ENCODE assay signal across 14 cellular contexts in the genomic region with DNA sequence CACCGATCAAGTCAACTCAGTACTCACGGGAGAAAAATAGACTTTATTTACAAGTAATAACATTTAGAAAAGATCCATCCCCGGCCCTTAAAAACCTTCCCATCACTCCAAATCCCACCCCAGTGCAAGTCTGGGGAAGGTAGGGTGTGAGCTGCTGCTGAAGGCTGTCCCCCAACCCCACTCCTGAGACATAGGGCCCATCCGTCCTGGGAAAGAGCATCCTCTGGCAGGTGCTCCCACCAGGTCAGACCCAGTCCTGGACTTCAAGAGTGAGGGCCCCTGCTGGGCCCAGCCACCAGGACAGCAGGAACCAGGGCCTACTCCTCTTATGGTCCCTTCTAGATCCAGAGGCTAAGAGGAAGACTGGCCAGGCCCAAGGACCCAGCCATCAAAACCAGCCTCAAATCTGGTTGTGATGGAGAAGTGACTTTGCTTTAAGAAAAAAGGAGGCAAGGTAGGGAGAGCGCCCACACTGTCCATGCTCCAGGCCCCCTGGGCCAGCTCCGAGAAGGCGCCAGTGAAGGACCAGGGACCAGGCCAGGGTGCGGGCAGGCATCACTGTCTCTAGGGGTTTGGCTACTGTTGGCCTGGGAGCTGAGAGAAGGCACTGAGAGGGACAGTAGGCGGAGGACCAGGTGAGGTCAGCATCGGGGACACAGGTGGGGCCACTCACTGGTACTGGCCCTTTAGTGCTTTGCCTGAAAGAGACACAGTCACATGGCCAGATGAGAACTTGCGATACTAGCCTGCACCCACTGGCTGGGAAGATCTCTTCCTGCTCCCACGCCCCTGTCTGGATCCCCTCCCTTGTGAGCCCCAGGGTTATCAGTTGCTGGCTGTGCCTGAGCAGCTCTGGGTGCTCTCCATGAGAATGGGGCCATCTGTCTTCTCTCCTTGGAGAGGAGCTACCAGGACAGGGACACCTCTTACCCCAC. TPM values are rescaled to one million over a fixed set of nuclear protein-coding genes. Genes with fewer than 3 reads are reported as not detected.
DNase-seq lines count a peak whose midpoint lies in the region; ATAC-seq, FAIRE-seq and TF ChIP-seq lines count a peak whose summit lies in the region.
"Had no signal": no experiment of that assay in that cellular context is flagged by ENCODE, and none has a peak within 500 bp of the region (broad histone marks: within the 10 kb centered on the region; RNA-seq: fewer than 3 reads in every experiment).

No MANE protein-coding gene starts in this region.

- in situ Hi-C loops in K562 (cut with MboI): no loop called here

- BruUV-seq in K562 (replicated peaks; lab: Mats Ljungman, UMichigan): TSS peak; percentile 43

- no peak for TF ChIP-seq CTCF in CD14-positive monocyte (IDR thresholded peaks at IDR 0.05)
- no peak for TF ChIP-seq CTCF in HEK293 (tag by site-specific recombination; IDR thresholded peaks at IDR 0.05)
- TF ChIP-seq CTCF in K562 (IDR thresholded peaks at IDR 0.05 in 2 of 3, conservative IDR thresholded peaks at IDR 0.05 in 1 of 3; ENCODE audit: insufficient read depth in 2 of 3, low read depth in 1 of 3, low read length in 3 of 3): no peak
- no peak for TF ChIP-seq CTCF in natural killer cell (IDR thresholded peaks at IDR 0.05)
- TF ChIP-seq CTCF in thyroid gland (IDR thresholded peaks at IDR 0.05): no peak

- H3K4me1 Mint-ChIP-seq in CD14-positive monocyte: peaks cover 18% of the 10 kb centered on the region
- H3K4me1 Mint-ChIP-seq in natural killer cell: peaks cover 16 to 24% of the 10 kb centered on the region in 2 donors
- H3K4me1 Mint-ChIP-seq: GM23338 had no signal

- peak overlapping the region in 6 of 7 donors; percentile 15 to 73 (median 48) for H3K27ac Mint-ChIP-seq in CD14-positive monocyte
- H3K27ac Mint-ChIP-seq in natural killer cell: peak overlapping the region; percentile 43 to 46
- H3K27ac Mint-ChIP-seq: GM23338 had no signal

- H3K36me3 ChIP-seq in HEK293 (ENCODE audit: control insufficient read depth in 2 of 2, insufficient read depth in 1 of 2, low read length in 2 of 2): peaks cover 0 to 84% of the 10 kb centered on the region in 2 experiments; a peak in 1 of 3 replicates
- H3K36me3 ChIP-seq in K562 (ENCODE audit: control insufficient read depth, insufficient read depth, low read length): peaks cover 94% of the 10 kb centered on the region
- peaks cover 55 to 58% of the 10 kb centered on the region in 2 donors for H3K36me3 ChIP-seq in thyroid gland

- peaks cover 6% of the 10 kb centered on the region for H3K9me1 ChIP-seq in K562 (ENCODE audit: control insufficient read depth, insufficient read depth, low read length)

- no peaks in the 10 kb centered on the region for H3K4me1 ChIP-seq in HEK293 (ENCODE audit: control insufficient read depth, insufficient read depth, low read length)
- peaks cover 20 to 41% of the 10 kb centered on the region in 2 experiments; a peak in 4 of 5 replicates for H3K4me1 ChIP-seq in K562 (replicated peaks in 1 of 2; ENCODE audit: control insufficient read depth in 2 of 2, insufficient read depth in 2 of 2, low read length in 2 of 2)
- peaks cover 0 to 11% of the 10 kb centered on the region in 2 donors for H3K4me1 ChIP-seq in thyroid gland

- H2AFZ ChIP-seq in K562 (ENCODE audit: low read depth, low read length): no peak overlapping the region
- H2AFZ ChIP-seq: GM23338 had no signal

- H3K27me3 Mint-ChIP-seq in CD14-positive monocyte (ENCODE audit: low read depth in 3 of 3) (peaks cover 0 to 3% (median 2%) of the 10 kb centered on the region in 3 donors), natural killer cell (ENCODE audit: low read depth in 2 of 2) (no peaks in the 10 kb centered on the region)
- H3K27me3 Mint-ChIP-seq: activated naive CD4-positive, alpha-beta T cell treated with anti-CD3 and anti-CD28 coated beads, Interleukin-2, amount 50 U/mL, for 24 hours had no signal

- H3K9ac ChIP-seq in K562 (ENCODE audit: insufficient read depth in 1 of 2, low read depth in 2 of 2, low read length in 2 of 2): peak overlapping the region in 1 of 2 experiments; percentile 36; a peak in 1 of 4 replicates

- intact Hi-C loops in CD14-positive monocyte (cut with micrococcal nuclease) (no loop called here), K562 (cut with micrococcal nuclease) (no loop called here), natural killer cell (cut with micrococcal nuclease) (no loop called here), thyroid gland (cut with DNase I) (no loop called here)

- H3K4me3 ChIP-seq in HEK293 (ENCODE audit: low read depth, low read length): no peak overlapping the region
- H3K4me3 ChIP-seq in K562: no peak overlapping the region
- no peak overlapping the region for H3K4me3 ChIP-seq in thyroid gland (replicated peaks in 1 of 3)
- H3K4me3 ChIP-seq: GM23338, prostate gland had no signal

- WGBS in K562 (ENCODE audit: insufficient coverage, low coverage, missing lambda C conversion rate): 72% methylated on average over 12 of the region's 12 CpGs
- 89 to 92% methylated on average over 12 of the region's 12 CpGs for WGBS in thyroid gland, 2 donors

- H3K27ac ChIP-seq in HEK293 (ENCODE audit: extremely low read depth, low read depth, low read length) (no peak overlapping the region), K562 (ENCODE audit: extremely low read depth, low read depth, low read length) (no peak overlapping the region), thyroid gland (no peak overlapping the region)

- DNase-seq in CD14-positive monocyte (ENCODE audit: low spot score) (peak; percentile 36), K562 (ENCODE audit: extremely low read depth in 1 of 4, low spot score in 3 of 4) (peak; percentile 47 to 70 (median 50)), natural killer cell (no peak), NCI-H526 treated with DMSO at 0.1 percent for 48 hours (lab: John Stamatoyannopoulos, UW) (no peak), thyroid gland (no peak), GOT3 (lab: John Stamatoyannopoulos, UW) (no peak)
- DNase-seq in stimulated activated CD4-positive, alpha-beta T cell treated with anti-CD3 and anti-CD28 coated beads, Interleukin-4, amount 100 ng/mL, for 1 hour: no peak
- DNase-seq: activated CD4-positive, alpha-beta T cell treated with anti-CD3 and anti-CD28 coated beads for 4 hours; DND-41; stimulated activated CD4-positive, alpha-beta T cell treated with anti-CD3 and anti-CD28 coated beads, Interleukin-2, amount 100 ng/mL, for 24 hours had no signal

- no peak for FAIRE-seq in K562 (lab: Jason Lieb, UNC)

- H3K27me3 ChIP-seq in K562 (ENCODE audit: control insufficient read depth in 2 of 2, insufficient read depth in 2 of 2, low read length in 2 of 2) (no peaks in the 10 kb centered on the region), thyroid gland (no peaks in the 10 kb centered on the region)

- no peak overlapping the region for H3K4me2 ChIP-seq in K562 (ENCODE audit: insufficient read depth, low read length)
- H3K4me2 ChIP-seq: GM23338 had no signal

- peaks cover 83 to 88% of the 10 kb centered on the region in 2 donors for H3K36me3 Mint-ChIP-seq in CD14-positive monocyte
- H3K36me3 Mint-ChIP-seq in natural killer cell: peaks cover 1% of the 10 kb centered on the region

- no peaks in the 10 kb centered on the region for H4K20me1 ChIP-seq in K562 (replicated peaks; ENCODE audit: control insufficient read depth, insufficient read depth, low read length)

- H3K9me3 ChIP-seq in HEK293 (ENCODE audit: control insufficient read depth, insufficient read depth, low read depth, low read length) (no peaks in the 10 kb centered on the region), K562 (replicated peaks; ENCODE audit: control insufficient read depth, insufficient read depth, low read depth, low read length) (no peaks in the 10 kb centered on the region), thyroid gland (no peaks in the 10 kb centered on the region)
- H3K9me3 ChIP-seq: prostate gland had no signal

- H3K9me3 Mint-ChIP-seq in CD14-positive monocyte (peaks cover 0 to 4% (median 0%) of the 10 kb centered on the region in 7 donors), natural killer cell (no peaks in the 10 kb centered on the region)
- H3K9me3 Mint-ChIP-seq: activated naive CD4-positive, alpha-beta T cell treated with anti-CD3 and anti-CD28 coated beads, Interleukin-2, amount 50 U/mL, for 24 hours had no signal

- ATAC-seq in K562 (peak; percentile 46), natural killer cell (no peak)
- ATAC-seq: GM23338 had no signal

- TF ChIP-seq EP300 in K562 (IDR thresholded peaks at IDR 0.05; ENCODE audit: low read length): no peak

- TF ChIP-seq POLR2A in K562 (conservative IDR thresholded peaks at IDR 0.05) (peak; percentile 22; the same call in 1 of the 2 replicates), thyroid gland (IDR thresholded peaks at IDR 0.05) (no peak)

- no peaks in the 10 kb centered on the region for H3K79me2 ChIP-seq in K562 (ENCODE audit: control insufficient read depth, insufficient read depth, low read length)

- H3K4me3 Mint-ChIP-seq in CD14-positive monocyte: no peak overlapping the region
- no peak overlapping the region for H3K4me3 Mint-ChIP-seq in natural killer cell
- H3K4me3 Mint-ChIP-seq: activated naive CD4-positive, alpha-beta T cell treated with anti-CD3 and anti-CD28 coated beads, Interleukin-2, amount 50 U/mL, for 24 hours; GM23338 had no signal

- POLR2A ChIA-PET in HEK293 (lab: Yijun Ruan, JAX): no interaction called here
- POLR2A ChIA-PET in K562 (lab: Yijun Ruan, JAX): interaction anchor here (0.6 to 4.0 kb wide), 4 partner anchors 7 to 324 kb away, joined by 3 to 12 read pairs (median 5); no protein-coding TSS in a partner anchor

- TF ChIP-seq RAD21 in K562 (CRISPR knock-in tag; conservative IDR thresholded peaks at IDR 0.05 in 1 of 2, IDR thresholded peaks at IDR 0.05 in 1 of 2): 0 out of 4 replicates have a peak, but pooled peaks of 1 of the 2 experiments have one; percentile 6

- CTCF ChIA-PET in HEK293 (lab: Yijun Ruan, JAX): interaction anchor here (0.6 to 2.8 kb wide), 4 partner anchors 9 to 429 kb away, joined by 3 to 10 read pairs (median 3); no protein-coding TSS in a partner anchor
- CTCF ChIA-PET in K562 (lab: Yijun Ruan, JAX; ENCODE audit: low intra/inter-chr PET ratio): no interaction called here

RNA-seq across cellular contexts. Expression of a gene that starts 4.4 kb away (rescaled TPM):
- polyA plus RNA-seq in CD14-positive monocyte: 1 to 10 TPM; 7.4 to 8.3 TPM
- total RNA-seq in K562 (2011; cell fraction: chromatin; rRNA removed; ENCODE audit: low replicate concordance): 50.1 and 71.5 TPM in 2 replicates
- total RNA-seq in K562 (2011; cell fraction: nucleolus; rRNA removed): 32.2 and 35.4 TPM in 2 replicates
- 35.9 and 50.0 TPM in 2 replicates for total RNA-seq in K562 (2011; cell fraction: nucleoplasm; rRNA removed)
- 2.1 and 2.9 TPM in 2 replicates for total RNA-seq in K562 (2014; rRNA removed)
- 2.7 and 3.2 TPM in 2 replicates for total RNA-seq in K562 (2014; rRNA removed; fragmentation: Illumina TruSeq; extraction: Trizol)
- 3.2 and 3.5 TPM in 2 replicates for total RNA-seq in K562 (2015; rRNA removed; fragmentation: Illumina TruSeq; extraction: Trizol)
- total RNA-seq in K562 (2021): 5.2 and 9.4 TPM in 2 replicates
- 6.4 and 10.7 TPM in 2 replicates for polyA plus RNA-seq in K562 (2011; rRNA removed)
- 9.9 and 10.0 TPM in 2 replicates for polyA plus RNA-seq in K562 (2011; cell fraction: cytosol; rRNA removed)
- 56.7 and 61.5 TPM in 2 replicates for polyA plus RNA-seq in K562 (2011; cell fraction: nucleus; rRNA removed)
- polyA plus RNA-seq in K562 (2012): 5.7 and 12.3 TPM in 2 replicates
- 6.1 TPM in 2 replicates for polyA plus RNA-seq in K562 (2014; fragmentation: Illumina TruSeq; extraction: Trizol)
- under 1 TPM; 0.34 to 0.35 TPM for polyA plus RNA-seq in K562 (2014; fragmentation: Nextera tagmentation; extraction: Ambion mirVana)
- 6.3 and 7.2 TPM in 2 replicates for polyA plus RNA-seq in K562 (2014; rRNA removed)
- 9.5 and 10.0 TPM in 2 replicates for polyA minus RNA-seq in K562 (2011; rRNA and poly(A)+ RNA removed)
- polyA minus RNA-seq in K562 (2011; cell fraction: cytosol; rRNA and poly(A)+ RNA removed): 2.2 and 3.4 TPM in 2 replicates
- polyA minus RNA-seq in K562 (2011; cell fraction: nucleus; rRNA and poly(A)+ RNA removed): 11.3 and 13.7 TPM in 2 replicates
- 10 to 100 TPM; 23.1 to 35.5 (median 27.2) TPM for total RNA-seq in natural killer cell
- total RNA-seq in thyroid gland: 10 to 100 TPM in 2 of 4 donors, 1 to 10 TPM in 2; 7.6 to 12.1 (median 9.5) TPM

Comparison
In these comparisons a context has a peak if more than half of its experiments do, and no peak if none do; other contexts are left out.
1. DNase-seq: peak in CD14-positive monocyte (single experiment) and K562 (4 of 4); none in natural killer cell (single experiment), NCI-H526 treated with DMSO at 0.1 percent for 48 hours (single experiment), stimulated activated CD4-positive, alpha-beta T cell treated with anti-CD3 and anti-CD28 coated beads, Interleukin-4, amount 100 ng/mL, for 1 hour (single experiment), thyroid gland (0 of 2) and GOT3 (single experiment).